8 cellular contexts compared by ENCODE assay signal in the genomic region with DNA sequence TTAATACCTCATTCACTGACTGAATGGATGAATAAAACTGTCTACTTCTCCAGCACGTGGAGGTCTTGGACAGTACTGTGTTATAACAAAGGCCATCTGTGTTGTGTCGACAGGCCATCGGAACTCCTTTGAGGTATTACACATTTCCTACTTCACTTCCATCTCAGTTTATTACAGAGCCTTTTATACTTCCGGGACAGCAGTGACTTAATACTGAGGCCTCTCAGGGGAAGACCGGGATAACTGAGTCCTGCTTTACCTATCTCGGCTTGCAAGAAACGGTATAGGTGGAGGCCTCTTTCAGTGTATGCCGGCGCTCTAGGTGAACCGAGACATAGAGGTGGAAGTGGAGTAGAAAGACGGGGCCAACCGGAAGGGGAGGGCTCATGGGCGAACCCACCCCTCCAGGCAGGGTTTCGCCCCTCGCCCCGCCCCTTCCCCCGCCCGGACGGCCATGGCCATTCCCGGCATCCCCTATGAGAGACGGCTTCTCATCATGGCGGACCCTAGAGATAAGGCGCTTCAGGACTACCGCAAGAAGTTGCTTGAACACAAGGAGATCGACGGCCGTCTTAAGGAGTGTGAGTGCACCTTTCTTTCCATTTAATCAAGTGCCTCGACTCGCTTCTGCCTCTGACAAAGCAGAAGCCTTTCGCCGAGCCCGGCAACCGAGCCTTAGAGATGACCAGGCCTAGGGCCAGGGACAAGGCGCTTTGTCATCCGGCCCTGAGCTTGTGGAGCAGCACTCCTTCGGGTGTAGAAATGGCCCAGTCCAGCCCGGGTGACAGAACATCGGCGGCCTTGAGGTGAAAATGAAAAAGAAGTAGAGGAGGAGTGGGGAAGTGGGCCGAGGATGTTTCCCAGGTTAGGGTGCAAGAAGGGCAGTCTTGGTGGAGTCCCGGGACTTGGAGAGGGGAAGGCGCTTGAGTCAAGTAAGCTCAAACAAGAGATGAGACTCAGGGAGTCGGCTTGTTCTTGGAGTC. TPM values are rescaled to one million over a fixed set of nuclear protein-coding genes. Genes with fewer than 3 reads are reported as not detected.
DNase-seq lines count a peak whose midpoint lies in the region; ATAC-seq and TF ChIP-seq lines count a peak whose summit lies in the region.

A gene (plus strand): TSS at position 477 of the 983 bp plus-strand sequence. CDS start 20 bp downstream, at position 497.

- H3K27ac ChIP-seq in adrenal gland (peak within 1 kb of the TSS; percentile 83 to 96 (median 87)), heart right ventricle (peak within 1 kb of the TSS; percentile 77 to 94 (median 90)), prostate gland (peak within 1 kb of the TSS; percentile 85)

- WGBS in adrenal gland, 4 donors: 0 to 1% (median 1%) methylated on average over 18 to 43 of the region's 43 CpGs
- WGBS in heart right ventricle, 2 donors: 0 to 1% methylated on average over 43 of the region's 43 CpGs
- WGBS in prostate gland: 1% methylated on average over 43 of the region's 43 CpGs

- H3K27me3 ChIP-seq in adrenal gland: no peaks in the 10 kb centered on the region
- no peaks in the 10 kb centered on the region for H3K27me3 ChIP-seq in heart right ventricle
- H3K27me3 ChIP-seq in prostate gland (replicated peaks; ENCODE audit: insufficient read depth): no peaks in the 10 kb centered on the region

- peak; percentile 93 for ATAC-seq in HG02884 (IDR thresholded peaks at IDR 0.05; ENCODE audit: unreplicated experiment)
- ATAC-seq in heart right ventricle: peak; percentile 100

- H3K4me1 ChIP-seq in adrenal gland (replicated peaks in 1 of 2): peaks cover 7 to 38% of the 10 kb centered on the region in 2 donors
- H3K4me1 ChIP-seq in heart right ventricle: peaks cover 0 to 49% (median 29%) of the 10 kb centered on the region in 9 donors
- H3K4me1 ChIP-seq in prostate gland (replicated peaks): no peaks in the 10 kb centered on the region

- H3K9me3 ChIP-seq in adrenal gland (replicated peaks in 1 of 3): no peaks in the 10 kb centered on the region
- no peaks in the 10 kb centered on the region for H3K9me3 ChIP-seq in heart right ventricle
- no peaks in the 10 kb centered on the region for H3K9me3 ChIP-seq in prostate gland

- peak; percentile 91 for DNase-seq in NCI-H146 treated with DMSO at 0.1 percent for 48 hours (lab: John Stamatoyannopoulos, UW; ENCODE audit: unreplicated experiment)
- DNase-seq in T-helper 1 cell: peak; percentile 89 to 94 (median 94)
- DNase-seq in adrenal gland: peak; percentile 95 to 98 (median 97)
- peak; percentile 96 to 97 for DNase-seq in heart right ventricle
- DNase-seq in prostate gland (ENCODE audit: low spot score): peak; percentile 95
- DNase-seq in ureter (ENCODE audit: low spot score): peak; percentile 96

- H3K36me3 ChIP-seq in adrenal gland (replicated peaks in 1 of 2) (peaks cover 0 to 28% of the 10 kb centered on the region in 2 donors), heart right ventricle (peaks cover 0 to 38% (median 19%) of the 10 kb centered on the region in 9 donors), prostate gland (peaks cover 0 to 4% of the 10 kb centered on the region in 2 donors)

- TF ChIP-seq POLR2A in GM15510 (IDR thresholded peaks at IDR 0.05; ENCODE audit: borderline replicate concordance, extremely low read depth, insufficient read length) (peak; percentile 84), adrenal gland (IDR thresholded peaks at IDR 0.05) (peak; percentile 37 to 78), prostate gland (IDR thresholded peaks at IDR 0.05) (peak; percentile 71)

- intact Hi-C loops in adrenal gland (cut with DNase I): no loop called here
- intact Hi-C loops in heart right ventricle (cut with DNase I): loop anchor here in 2 of 10 donors (1.0 to 10.0 kb wide), 3 partner anchors 22 to 155 kb away; a partner anchor contains a TSS
- intact Hi-C loops in prostate gland (cut with DNase I): no loop called here

- no peak for TF ChIP-seq CTCF in adrenal gland (IDR thresholded peaks at IDR 0.05)
- no peak for TF ChIP-seq CTCF in heart right ventricle (IDR thresholded peaks at IDR 0.05)
- no peak for TF ChIP-seq CTCF in prostate gland (IDR thresholded peaks at IDR 0.05)

- H3K4me3 ChIP-seq in adrenal gland (peak within 1 kb of the TSS; percentile 3 to 90 (median 66)), heart right ventricle (peak within 1 kb of the TSS; percentile 57 to 88 (median 74)), prostate gland (peak within 1 kb of the TSS; percentile 66 to 67)

RNA-seq across cellular contexts. Expression of the gene that starts here (rescaled TPM):
- total RNA-seq in adrenal gland (100 to 1,000 TPM in 2 of 8 donors, 10 to 100 TPM in 6; 50.6 to 123 (median 81.1) TPM), heart right ventricle (10 to 100 TPM; 78.5 to 94.0 (median 85.4) TPM), prostate gland (10 to 100 TPM; 73.3 to 87.3 TPM), ureter (82.5 TPM)
- polyA plus RNA-seq in adrenal gland (100 to 1,000 TPM in 2 of 3 donors, 10 to 100 TPM in 1; 55.2 to 226 (median 133) TPM), heart right ventricle (10 to 100 TPM; 92.4 to 99.4 TPM)

Comparison
In these comparisons a context has a peak if more than half of its experiments do, and no peak if none do; other contexts are left out.
1. Peak in every context shown above with its lines: DNase-seq, ATAC-seq, H3K4me3 ChIP-seq and H3K27ac ChIP-seq.